Comparison of ENCODE assay signal across 23 cellular contexts in genomic region chr12:131280426-131280825, GRCh38.
"Had no signal": no experiment of that assay in that cellular context is flagged by ENCODE, and none has a peak within 500 bp of the region (broad histone marks: within the 10 kb centered on the region; RNA-seq: fewer than 3 reads in every experiment).

No MANE protein-coding gene starts in this region.

- H3K4me1 Mint-ChIP-seq: activated B cell treated with CpG ODN at 0.5 μM for 24 hours; stimulated activated effector memory CD8-positive, alpha-beta T cell treated with anti-CD3 and anti-CD28 coated beads, Interleukin-12 subunit alpha, Interleukin-12 subunit beta, amount 100 ng/mL, for 72 hours; stimulated activated naive CD8-positive, alpha-beta T cell treated with anti-CD3 and anti-CD28 coated beads, Interleukin-15, amount 100 ng/mL, for 72 hours; T-helper 17 cell had no signal

- H3K27ac ChIP-seq: breast epithelium, coronary artery, esophagus squamous epithelium, gastrocnemius medialis, lower lobe of right lung, prostate gland, skin epidermis, upper lobe of left lung had no signal

- DNase-seq: activated B cell treated with CpG ODN at 0.5 μM for 24 hours; activated CD4-positive, alpha-beta memory T cell treated with anti-CD3 and anti-CD28 coated beads for 36 hours; activated CD4-positive, alpha-beta T cell treated with anti-CD3 and anti-CD28 coated beads for 48 hours; activated gamma-delta T cell; activated naive CD4-positive, alpha-beta T cell treated with anti-CD3 and anti-CD28 coated beads, Interleukin-2, amount 50 U/mL, for 16 hours; activated T-cell treated with anti-CD3 and anti-CD28 coated beads, Interleukin-2, amount 50 U/mL, for 72 hours; endodermal cell; esophagus squamous epithelium; gastrocnemius medialis; lower lobe of right lung; mesendoderm; naive thymus-derived CD4-positive, alpha-beta T cell; stimulated activated CD4-positive, alpha-beta T cell treated with anti-CD3 and anti-CD28 coated beads, Interleukin-2, amount 100 ng/mL, for 24 hours; stimulated activated naive CD8-positive, alpha-beta T cell treated with anti-CD3 and anti-CD28 coated beads, Interleukin-15, amount 100 ng/mL, for 72 hours; T-helper 17 cell had no signal

- H3K9me3 ChIP-seq: breast epithelium, esophagus squamous epithelium, gastrocnemius medialis, lower lobe of right lung, prostate gland, upper lobe of left lung had no signal

- H3K4me3 Mint-ChIP-seq: activated B cell treated with CpG ODN at 0.5 μM for 24 hours; activated CD4-positive, alpha-beta memory T cell treated with anti-CD3 and anti-CD28 coated beads for 36 hours; activated T-cell treated with anti-CD3 and anti-CD28 coated beads, Interleukin-2, amount 50 U/mL, for 72 hours; endodermal cell; naive thymus-derived CD4-positive, alpha-beta T cell; neural crest cell; stimulated activated effector memory CD8-positive, alpha-beta T cell treated with anti-CD3 and anti-CD28 coated beads, Interleukin-12 subunit alpha, Interleukin-12 subunit beta, amount 100 ng/mL, for 72 hours; stimulated activated naive CD8-positive, alpha-beta T cell treated with anti-CD3 and anti-CD28 coated beads, Interleukin-15, amount 100 ng/mL, for 72 hours; T-helper 17 cell had no signal

- H3K4me3 ChIP-seq: breast epithelium, coronary artery, esophagus squamous epithelium, gastrocnemius medialis, lower lobe of right lung, prostate gland, skin epidermis, upper lobe of left lung had no signal

- H3K4me1 ChIP-seq: breast epithelium, esophagus squamous epithelium, gastrocnemius medialis, lower lobe of right lung, prostate gland, upper lobe of left lung had no signal

- H3K36me3 ChIP-seq: breast epithelium, esophagus squamous epithelium, gastrocnemius medialis, lower lobe of right lung, prostate gland, upper lobe of left lung had no signal

- H3K9me3 Mint-ChIP-seq: activated B cell treated with CpG ODN at 0.5 μM for 24 hours; activated CD4-positive, alpha-beta memory T cell treated with anti-CD3 and anti-CD28 coated beads for 36 hours; activated T-cell treated with anti-CD3 and anti-CD28 coated beads, Interleukin-2, amount 50 U/mL, for 72 hours; endodermal cell; stimulated activated effector memory CD8-positive, alpha-beta T cell treated with anti-CD3 and anti-CD28 coated beads, Interleukin-12 subunit alpha, Interleukin-12 subunit beta, amount 100 ng/mL, for 72 hours; stimulated activated naive CD8-positive, alpha-beta T cell treated with anti-CD3 and anti-CD28 coated beads, Interleukin-15, amount 100 ng/mL, for 72 hours had no signal

- H3K27me3 ChIP-seq: gastrocnemius medialis, upper lobe of left lung had no signal

- H3K27ac Mint-ChIP-seq: activated B cell treated with CpG ODN at 0.5 μM for 24 hours; activated CD4-positive, alpha-beta memory T cell treated with anti-CD3 and anti-CD28 coated beads for 36 hours; activated T-cell treated with anti-CD3 and anti-CD28 coated beads, Interleukin-2, amount 50 U/mL, for 72 hours; endodermal cell; naive thymus-derived CD4-positive, alpha-beta T cell; stimulated activated effector memory CD8-positive, alpha-beta T cell treated with anti-CD3 and anti-CD28 coated beads, Interleukin-12 subunit alpha, Interleukin-12 subunit beta, amount 100 ng/mL, for 72 hours; stimulated activated naive CD8-positive, alpha-beta T cell treated with anti-CD3 and anti-CD28 coated beads, Interleukin-15, amount 100 ng/mL, for 72 hours; T-helper 17 cell had no signal

- H3K27me3 Mint-ChIP-seq: activated B cell treated with CpG ODN at 0.5 μM for 24 hours; stimulated activated naive CD8-positive, alpha-beta T cell treated with anti-CD3 and anti-CD28 coated beads, Interleukin-15, amount 100 ng/mL, for 72 hours; T-helper 17 cell had no signal

- H3K36me3 Mint-ChIP-seq: activated CD4-positive, alpha-beta memory T cell treated with anti-CD3 and anti-CD28 coated beads for 36 hours; naive thymus-derived CD4-positive, alpha-beta T cell; stimulated activated effector memory CD8-positive, alpha-beta T cell treated with anti-CD3 and anti-CD28 coated beads, Interleukin-12 subunit alpha, Interleukin-12 subunit beta, amount 100 ng/mL, for 72 hours had no signal

- ATAC-seq: activated T-cell treated with anti-CD3 and anti-CD28 coated beads, Interleukin-2, amount 50 U/mL, for 72 hours; gastrocnemius medialis; left colon; lower lobe of right lung; naive thymus-derived CD4-positive, alpha-beta T cell; stimulated activated effector memory CD8-positive, alpha-beta T cell treated with anti-CD3 and anti-CD28 coated beads, Interleukin-12 subunit alpha, Interleukin-12 subunit beta, amount 100 ng/mL, for 72 hours; stimulated activated naive CD8-positive, alpha-beta T cell treated with anti-CD3 and anti-CD28 coated beads, Interleukin-15, amount 100 ng/mL, for 72 hours; T-helper 17 cell had no signal
